25 cellular contexts compared by ENCODE assay signal in the genomic region with DNA sequence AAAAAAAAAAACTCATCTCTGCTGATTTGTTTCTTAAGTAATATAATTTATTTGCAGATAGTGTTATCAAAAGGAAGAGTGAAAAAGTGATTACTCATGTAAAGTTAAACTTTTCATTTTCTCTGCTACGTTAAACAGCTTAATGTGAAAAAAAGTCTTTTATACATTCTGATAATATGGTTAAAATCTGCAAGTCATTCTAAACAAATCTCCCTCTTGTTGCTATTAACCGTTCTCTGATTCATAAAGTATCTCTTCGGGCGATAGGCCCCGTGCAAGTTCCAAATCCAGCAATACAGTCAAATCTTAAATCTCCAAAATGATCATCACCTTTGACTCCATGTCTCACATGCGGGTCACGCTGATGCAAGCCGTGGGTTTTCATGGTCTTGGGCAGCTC.
"Had no signal": no experiment of that assay in that cellular context is flagged by ENCODE, and none has a peak within 500 bp of the region (broad histone marks: within the 10 kb centered on the region; RNA-seq: fewer than 3 reads in every experiment).

No MANE protein-coding gene starts in this region.

- DNase-seq: islet precursor cell; left ventricle myocardium inferior; mesendoderm; naive B cell; natural killer cell; nephron progenitor cell; ovary; stimulated activated CD4-positive, alpha-beta T cell treated with anti-CD3 and anti-CD28 coated beads, Interleukin-12 subunit alpha, Interleukin-12 subunit beta, amount 100 ng/mL, for 4 hours; stimulated activated CD4-positive, alpha-beta T cell treated with anti-CD3 and anti-CD28 coated beads, Interleukin-15, amount 100 ng/mL, for 24 hours; stimulated activated CD4-positive, alpha-beta T cell treated with anti-CD3 and anti-CD28 coated beads, Interleukin-2, amount 100 ng/mL, for 24 hours; stimulated activated CD4-positive, alpha-beta T cell treated with anti-CD3 and anti-CD28 coated beads, Interleukin-4, amount 100 ng/mL, for 1 hour; stimulated activated naive B cell treated with anti-CD40 and anti-IgM and Interleukin-4, amounts not matched to agents 10 μg/mL and 1 μg/mL and 100 μg/mL, for 72 hours; stimulated activated naive CD8-positive, alpha-beta T cell treated with anti-CD3 and anti-CD28 coated beads, Interleukin-15, Interleukin-2, amounts not matched to agents 100 U/mL and 50 U/mL, for 24 hours; stomach; testis; thyroid gland; trophoblast cell; upper lobe of right lung; uterus had no signal

- H2AFZ ChIP-seq: hepatocyte, neural progenitor cell had no signal

- H3K9ac ChIP-seq: neural progenitor cell had no signal

- H3K4me1 ChIP-seq: left ventricle myocardium inferior, right atrium auricular region, stomach, testis, thyroid gland, upper lobe of right lung, uterus had no signal

- H3K79me2 ChIP-seq: hepatocyte had no signal

- H3K27ac ChIP-seq: hepatocyte, left ventricle myocardium inferior, neural progenitor cell, ovary, right atrium auricular region, skin epidermis, stomach, testis, thyroid gland, upper lobe of right lung, uterus had no signal

- ATAC-seq: natural killer cell; sciatic nerve; stimulated activated naive B cell treated with anti-CD40 and anti-IgM and Interleukin-4, amounts not matched to agents 10 μg/mL and 1 μg/mL and 100 μg/mL, for 72 hours; stimulated activated naive CD8-positive, alpha-beta T cell treated with anti-CD3 and anti-CD28 coated beads, Interleukin-15, Interleukin-2, amounts not matched to agents 100 U/mL and 50 U/mL, for 24 hours; upper lobe of right lung had no signal

- H3K36me3 ChIP-seq: left ventricle myocardium inferior, neural progenitor cell, ovary, right atrium auricular region, stomach, thyroid gland, upper lobe of right lung, uterus had no signal

- H3K27me3 ChIP-seq: hepatocyte, neural progenitor cell, ovary, right atrium auricular region, stomach, testis, thyroid gland, upper lobe of right lung, uterus had no signal

- H3K9me3 ChIP-seq: left ventricle myocardium inferior, ovary, right atrium auricular region, stomach, testis, thyroid gland, upper lobe of right lung, uterus had no signal

- H3K4me3 ChIP-seq: hepatocyte, left ventricle myocardium inferior, lung, neural progenitor cell, ovary, right atrium auricular region, skin epidermis, stomach, testis, thyroid gland, upper lobe of right lung, uterus had no signal

- H3K4me2 ChIP-seq: hepatocyte, neural progenitor cell had no signal
